ENCODE assay signal across 26 cellular contexts in genomic region chr3:177629276-177629675, GRCh38.
"Had no signal": no experiment of that assay in that cellular context is flagged by ENCODE, and none has a peak within 500 bp of the region (broad histone marks: within the 10 kb centered on the region; RNA-seq: fewer than 3 reads in every experiment).

No MANE protein-coding gene starts in this region.

- ATAC-seq: effector memory CD8-positive, alpha-beta T cell; left colon; lower lobe of right lung; natural killer cell; psoas muscle; stimulated activated effector memory CD8-positive, alpha-beta T cell treated with anti-CD3 and anti-CD28 coated beads, Interleukin-12 subunit alpha, Interleukin-12 subunit beta, amount 100 ng/mL, for 72 hours had no signal

- H3K4me1 ChIP-seq: colonic mucosa, left ventricle myocardium inferior, psoas muscle had no signal

- H3K36me3 Mint-ChIP-seq: memory B cell; natural killer cell; stimulated activated effector memory CD8-positive, alpha-beta T cell treated with anti-CD3 and anti-CD28 coated beads, Interleukin-12 subunit alpha, Interleukin-12 subunit beta, amount 100 ng/mL, for 72 hours had no signal

- H3K27me3 ChIP-seq: colonic mucosa, esophagus muscularis mucosa, neutrophil, sigmoid colon, stomach, thyroid gland had no signal

- H3K27me3 Mint-ChIP-seq: effector memory CD8-positive, alpha-beta T cell; memory B cell had no signal

- H3K4me1 Mint-ChIP-seq: memory B cell; stimulated activated effector memory CD8-positive, alpha-beta T cell treated with anti-CD3 and anti-CD28 coated beads, Interleukin-12 subunit alpha, Interleukin-12 subunit beta, amount 100 ng/mL, for 72 hours had no signal

- H3K4me3 Mint-ChIP-seq: dendritic cell treated with granulocyte-macrophage colony-stimulating factor and Interleukin-4, amounts not matched to agents 40 ng/mL and 50 ng/mL, for 4 days; effector memory CD8-positive, alpha-beta T cell; immature natural killer cell; memory B cell; natural killer cell; neural crest cell; stimulated activated effector memory CD8-positive, alpha-beta T cell treated with anti-CD3 and anti-CD28 coated beads, Interleukin-12 subunit alpha, Interleukin-12 subunit beta, amount 100 ng/mL, for 72 hours had no signal

- H3K9me3 Mint-ChIP-seq: natural killer cell; stimulated activated effector memory CD8-positive, alpha-beta T cell treated with anti-CD3 and anti-CD28 coated beads, Interleukin-12 subunit alpha, Interleukin-12 subunit beta, amount 100 ng/mL, for 72 hours had no signal

- H3K9me3 ChIP-seq: colonic mucosa, esophagus muscularis mucosa, left ventricle myocardium inferior, lower lobe of right lung, neutrophil, psoas muscle, sigmoid colon, stomach, thyroid gland had no signal

- H3K27ac Mint-ChIP-seq: dendritic cell treated with granulocyte-macrophage colony-stimulating factor and Interleukin-4, amounts not matched to agents 40 ng/mL and 50 ng/mL, for 4 days; effector memory CD8-positive, alpha-beta T cell; immature natural killer cell; memory B cell; natural killer cell; stimulated activated effector memory CD8-positive, alpha-beta T cell treated with anti-CD3 and anti-CD28 coated beads, Interleukin-12 subunit alpha, Interleukin-12 subunit beta, amount 100 ng/mL, for 72 hours had no signal

- DNase-seq: colonic mucosa; effector memory CD8-positive, alpha-beta T cell; foreskin melanocyte; hypothalamus; immature natural killer cell; islet precursor cell; kidney glomerular epithelial cell; left colon; left ventricle myocardium inferior; lower lobe of right lung; natural killer cell; posterior cingulate gyrus; psoas muscle; right cardiac atrium; sigmoid colon; stimulated activated CD4-positive, alpha-beta T cell treated with anti-CD3 and anti-CD28 coated beads, Interleukin-2, amount 100 ng/mL, for 24 hours; stimulated activated CD4-positive, alpha-beta T cell treated with anti-CD3 and anti-CD28 coated beads, Interleukin-4, amount 100 ng/mL, for 24 hours; stimulated activated naive CD4-positive, alpha-beta T cell treated with Interleukin-2 at 50 U/mL for 16 hours; stomach; thyroid gland had no signal

- H3K4me3 ChIP-seq: colonic mucosa, esophagus muscularis mucosa, left ventricle myocardium inferior, lower lobe of right lung, psoas muscle, sigmoid colon, stomach, thyroid gland had no signal

- H3K27ac ChIP-seq: colonic mucosa, esophagus muscularis mucosa, left ventricle myocardium inferior, lower lobe of right lung, neutrophil, psoas muscle, sigmoid colon, stomach, thyroid gland had no signal

- H3K36me3 ChIP-seq: colonic mucosa, esophagus muscularis mucosa, left ventricle myocardium inferior, lower lobe of right lung, neutrophil, sigmoid colon, stomach, thyroid gland had no signal
